In the genomic region with DNA sequence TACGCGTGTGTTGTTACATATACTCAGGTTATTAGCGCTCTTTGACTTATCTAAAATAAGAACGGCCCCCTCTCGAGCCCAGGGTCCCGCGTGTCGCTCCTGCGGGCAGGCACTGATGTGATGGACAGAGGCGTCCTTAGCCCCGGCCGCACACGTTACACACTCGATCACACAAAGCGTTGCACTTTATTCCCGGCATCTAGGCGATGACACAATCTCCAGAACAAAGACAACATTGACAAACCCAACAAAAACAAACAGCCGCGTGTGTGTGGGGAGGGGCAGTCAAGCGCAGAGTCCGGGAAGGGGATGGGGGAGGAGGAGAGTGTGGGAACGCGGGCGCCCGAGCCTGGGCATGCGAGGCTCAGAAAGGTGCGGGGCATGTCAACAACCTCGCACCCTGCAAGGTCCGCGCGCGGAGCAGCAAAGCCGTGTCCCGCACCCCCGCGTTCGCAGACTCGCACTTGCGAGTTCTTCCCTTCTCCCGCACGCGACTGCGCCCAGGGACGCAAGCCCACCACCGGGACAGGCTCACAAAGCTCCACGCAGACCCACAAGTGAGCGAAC, we compare ENCODE assay signal across 1 cellular context.
TF ChIP-seq lines count a peak whose summit lies in the region.

No MANE protein-coding gene starts in this region.

TF ChIP-seq in HEK293, 187 proteins besides CTCF, POLR2A, EP300 and RAD21 (continued from another document and continues in another):
- TF ChIP-seq, protein P1, sequence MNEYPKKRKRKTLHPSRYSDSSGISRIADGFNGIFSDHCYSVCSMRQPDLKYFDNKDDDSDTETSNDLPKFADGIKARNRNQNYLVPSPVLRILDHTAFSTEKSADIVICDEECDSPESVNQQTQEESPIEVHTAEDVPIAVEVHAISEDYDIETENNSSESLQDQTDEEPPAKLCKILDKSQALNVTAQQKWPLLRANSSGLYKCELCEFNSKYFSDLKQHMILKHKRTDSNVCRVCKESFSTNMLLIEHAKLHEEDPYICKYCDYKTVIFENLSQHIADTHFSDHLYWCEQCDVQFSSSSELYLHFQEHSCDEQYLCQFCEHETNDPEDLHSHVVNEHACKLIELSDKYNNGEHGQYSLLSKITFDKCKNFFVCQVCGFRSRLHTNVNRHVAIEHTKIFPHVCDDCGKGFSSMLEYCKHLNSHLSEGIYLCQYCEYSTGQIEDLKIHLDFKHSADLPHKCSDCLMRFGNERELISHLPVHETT (tag by site-specific recombination; IDR thresholded peaks at IDR 0.05), result peak; percentile 81; the same call in 1 of the 2 replicates
- peak; percentile 56 for TF ChIP-seq ZNF76 (tag by site-specific recombination; IDR thresholded peaks at IDR 0.05; ENCODE audit: borderline replicate concordance, low read depth)
- TF ChIP-seq ZXDB (tag by site-specific recombination; IDR thresholded peaks at IDR 0.05), result peak; percentile 55
- TF ChIP-seq, protein P2, sequence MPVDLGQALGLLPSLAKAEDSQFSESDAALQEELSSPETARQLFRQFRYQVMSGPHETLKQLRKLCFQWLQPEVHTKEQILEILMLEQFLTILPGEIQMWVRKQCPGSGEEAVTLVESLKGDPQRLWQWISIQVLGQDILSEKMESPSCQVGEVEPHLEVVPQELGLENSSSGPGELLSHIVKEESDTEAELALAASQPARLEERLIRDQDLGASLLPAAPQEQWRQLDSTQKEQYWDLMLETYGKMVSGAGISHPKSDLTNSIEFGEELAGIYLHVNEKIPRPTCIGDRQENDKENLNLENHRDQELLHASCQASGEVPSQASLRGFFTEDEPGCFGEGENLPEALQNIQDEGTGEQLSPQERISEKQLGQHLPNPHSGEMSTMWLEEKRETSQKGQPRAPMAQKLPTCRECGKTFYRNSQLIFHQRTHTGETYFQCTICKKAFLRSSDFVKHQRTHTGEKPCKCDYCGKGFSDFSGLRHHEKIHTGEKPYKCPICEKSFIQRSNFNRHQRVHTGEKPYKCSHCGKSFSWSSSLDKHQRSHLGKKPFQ (tag by site-specific recombination; IDR thresholded peaks at IDR 0.05), result peak; percentile 73
- TF ChIP-seq, protein P3, sequence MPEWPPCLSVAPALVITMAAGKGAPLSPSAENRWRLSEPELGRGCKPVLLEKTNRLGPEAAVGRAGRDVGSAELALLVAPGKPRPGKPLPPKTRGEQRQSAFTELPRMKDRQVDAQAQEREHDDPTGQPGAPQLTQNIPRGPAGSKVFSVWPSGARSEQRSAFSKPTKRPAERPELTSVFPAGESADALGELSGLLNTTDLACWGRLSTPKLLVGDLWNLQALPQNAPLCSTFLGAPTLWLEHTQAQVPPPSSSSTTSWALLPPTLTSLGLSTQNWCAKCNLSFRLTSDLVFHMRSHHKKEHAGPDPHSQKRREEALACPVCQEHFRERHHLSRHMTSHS (tag by site-specific recombination; IDR thresholded peaks at IDR 0.05), result peak; percentile 77; the same call in 1 of the 2 replicates
- TF ChIP-seq ZNF248 (tag by site-specific recombination; IDR thresholded peaks at IDR 0.05), result no peak
- TF ChIP-seq, protein P4, sequence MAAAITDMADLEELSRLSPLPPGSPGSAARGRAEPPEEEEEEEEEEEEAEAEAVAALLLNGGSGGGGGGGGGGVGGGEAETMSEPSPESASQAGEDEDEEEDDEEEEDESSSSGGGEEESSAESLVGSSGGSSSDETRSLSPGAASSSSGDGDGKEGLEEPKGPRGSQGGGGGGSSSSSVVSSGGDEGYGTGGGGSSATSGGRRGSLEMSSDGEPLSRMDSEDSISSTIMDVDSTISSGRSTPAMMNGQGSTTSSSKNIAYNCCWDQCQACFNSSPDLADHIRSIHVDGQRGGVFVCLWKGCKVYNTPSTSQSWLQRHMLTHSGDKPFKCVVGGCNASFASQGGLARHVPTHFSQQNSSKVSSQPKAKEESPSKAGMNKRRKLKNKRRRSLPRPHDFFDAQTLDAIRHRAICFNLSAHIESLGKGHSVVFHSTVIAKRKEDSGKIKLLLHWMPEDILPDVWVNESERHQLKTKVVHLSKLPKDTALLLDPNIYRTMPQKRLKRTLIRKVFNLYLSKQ (tag by site-specific recombination; IDR thresholded peaks at IDR 0.05; ENCODE audit: borderline replicate concordance), result no peak
- no peak for TF ChIP-seq OSR2 (tag by site-specific recombination; IDR thresholded peaks at IDR 0.05)
- TF ChIP-seq, protein P5, sequence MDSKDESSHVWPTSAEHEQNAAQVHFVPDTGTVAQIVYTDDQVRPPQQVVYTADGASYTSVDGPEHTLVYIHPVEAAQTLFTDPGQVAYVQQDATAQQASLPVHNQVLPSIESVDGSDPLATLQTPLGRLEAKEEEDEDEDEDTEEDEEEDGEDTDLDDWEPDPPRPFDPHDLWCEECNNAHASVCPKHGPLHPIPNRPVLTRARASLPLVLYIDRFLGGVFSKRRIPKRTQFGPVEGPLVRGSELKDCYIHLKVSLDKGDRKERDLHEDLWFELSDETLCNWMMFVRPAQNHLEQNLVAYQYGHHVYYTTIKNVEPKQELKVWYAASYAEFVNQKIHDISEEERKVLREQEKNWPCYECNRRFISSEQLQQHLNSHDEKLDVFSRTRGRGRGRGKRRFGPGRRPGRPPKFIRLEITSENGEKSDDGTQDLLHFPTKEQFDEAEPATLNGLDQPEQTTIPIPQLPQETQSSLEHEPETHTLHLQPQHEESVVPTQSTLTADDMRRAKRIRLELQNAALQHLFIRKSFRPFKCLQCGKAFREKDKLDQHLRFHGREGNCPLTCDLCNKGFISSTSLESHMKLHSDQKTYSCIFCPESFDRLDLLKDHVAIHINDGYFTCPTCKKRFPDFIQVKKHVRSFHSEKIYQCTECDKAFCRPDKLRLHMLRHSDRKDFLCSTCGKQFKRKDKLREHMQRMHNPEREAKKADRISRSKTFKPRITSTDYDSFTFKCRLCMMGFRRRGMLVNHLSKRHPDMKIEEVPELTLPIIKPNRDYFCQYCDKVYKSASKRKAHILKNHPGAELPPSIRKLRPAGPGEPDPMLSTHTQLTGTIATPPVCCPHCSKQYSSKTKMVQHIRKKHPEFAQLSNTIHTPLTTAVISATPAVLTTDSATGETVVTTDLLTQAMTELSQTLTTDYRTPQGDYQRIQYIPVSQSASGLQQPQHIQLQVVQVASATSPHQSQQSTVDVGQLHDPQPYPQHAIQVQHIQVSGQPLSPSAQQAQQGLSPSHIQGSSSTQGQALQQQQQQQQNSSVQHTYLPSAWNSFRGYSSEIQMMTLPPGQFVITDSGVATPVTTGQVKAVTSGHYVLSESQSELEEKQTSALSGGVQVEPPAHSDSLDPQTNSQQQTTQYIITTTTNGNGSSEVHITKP (tag by site-specific recombination; IDR thresholded peaks at IDR 0.05), result peak; percentile 54
- TF ChIP-seq ZNF391 (tag by site-specific recombination; IDR thresholded peaks at IDR 0.05; ENCODE audit: borderline replicate concordance, low read depth), result peak; percentile 43
- TF ChIP-seq GLIS2 (tag by site-specific recombination; IDR thresholded peaks at IDR 0.05), result peak; percentile 57; the same call in 1 of the 2 replicates
- peak; percentile 79 for TF ChIP-seq ZEB2 (tag by site-specific recombination; IDR thresholded peaks at IDR 0.05)
- TF ChIP-seq, protein P6, sequence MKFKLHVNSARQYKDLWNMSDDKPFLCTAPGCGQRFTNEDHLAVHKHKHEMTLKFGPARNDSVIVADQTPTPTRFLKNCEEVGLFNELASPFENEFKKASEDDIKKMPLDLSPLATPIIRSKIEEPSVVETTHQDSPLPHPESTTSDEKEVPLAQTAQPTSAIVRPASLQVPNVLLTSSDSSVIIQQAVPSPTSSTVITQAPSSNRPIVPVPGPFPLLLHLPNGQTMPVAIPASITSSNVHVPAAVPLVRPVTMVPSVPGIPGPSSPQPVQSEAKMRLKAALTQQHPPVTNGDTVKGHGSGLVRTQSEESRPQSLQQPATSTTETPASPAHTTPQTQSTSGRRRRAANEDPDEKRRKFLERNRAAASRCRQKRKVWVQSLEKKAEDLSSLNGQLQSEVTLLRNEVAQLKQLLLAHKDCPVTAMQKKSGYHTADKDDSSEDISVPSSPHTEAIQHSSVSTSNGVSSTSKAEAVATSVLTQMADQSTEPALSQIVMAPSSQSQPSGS (tag by site-specific recombination; IDR thresholded peaks at IDR 0.05; ENCODE audit: low read depth), result peak; percentile 63
- TF ChIP-seq, protein P7, sequence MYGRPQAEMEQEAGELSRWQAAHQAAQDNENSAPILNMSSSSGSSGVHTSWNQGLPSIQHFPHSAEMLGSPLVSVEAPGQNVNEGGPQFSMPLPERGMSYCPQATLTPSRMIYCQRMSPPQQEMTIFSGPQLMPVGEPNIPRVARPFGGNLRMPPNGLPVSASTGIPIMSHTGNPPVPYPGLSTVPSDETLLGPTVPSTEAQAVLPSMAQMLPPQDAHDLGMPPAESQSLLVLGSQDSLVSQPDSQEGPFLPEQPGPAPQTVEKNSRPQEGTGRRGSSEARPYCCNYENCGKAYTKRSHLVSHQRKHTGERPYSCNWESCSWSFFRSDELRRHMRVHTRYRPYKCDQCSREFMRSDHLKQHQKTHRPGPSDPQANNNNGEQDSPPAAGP (tag by site-specific recombination; IDR thresholded peaks at IDR 0.05), result peak; percentile 98
- TF ChIP-seq, protein P8, sequence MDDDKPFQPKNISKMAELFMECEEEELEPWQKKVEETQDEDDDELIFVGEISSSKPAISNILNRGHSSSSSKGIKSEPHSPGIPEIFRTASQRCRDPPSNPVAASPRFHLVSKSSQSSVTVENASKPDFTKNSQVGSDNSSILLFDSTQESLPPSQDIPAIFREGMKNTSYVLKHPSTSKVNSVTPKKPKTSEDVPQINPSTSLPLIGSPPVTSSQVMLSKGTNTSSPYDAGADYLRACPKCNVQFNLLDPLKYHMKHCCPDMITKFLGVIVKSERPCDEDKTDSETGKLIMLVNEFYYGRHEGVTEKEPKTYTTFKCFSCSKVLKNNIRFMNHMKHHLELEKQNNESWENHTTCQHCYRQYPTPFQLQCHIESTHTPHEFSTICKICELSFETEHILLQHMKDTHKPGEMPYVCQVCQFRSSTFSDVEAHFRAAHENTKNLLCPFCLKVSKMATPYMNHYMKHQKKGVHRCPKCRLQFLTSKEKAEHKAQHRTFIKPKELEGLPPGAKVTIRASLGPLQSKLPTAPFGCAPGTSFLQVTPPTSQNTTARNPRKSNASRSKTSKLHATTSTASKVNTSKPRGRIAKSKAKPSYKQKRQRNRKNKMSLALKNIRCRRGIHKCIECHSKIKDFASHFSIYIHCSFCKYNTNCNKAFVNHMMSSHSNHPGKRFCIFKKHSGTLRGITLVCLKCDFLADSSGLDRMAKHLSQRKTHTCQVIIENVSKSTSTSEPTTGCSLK (tag by site-specific recombination; IDR thresholded peaks at IDR 0.05), result no peak
- TF ChIP-seq ZNF521 (tag by site-specific recombination; IDR thresholded peaks at IDR 0.05), result no peak
- 0 out of 2 replicates have a peak, but pooled peaks have one; percentile 57 for TF ChIP-seq ZBTB7A (tag by site-specific recombination; IDR thresholded peaks at IDR 0.05; ENCODE audit: low read depth)
- TF ChIP-seq, protein P9, sequence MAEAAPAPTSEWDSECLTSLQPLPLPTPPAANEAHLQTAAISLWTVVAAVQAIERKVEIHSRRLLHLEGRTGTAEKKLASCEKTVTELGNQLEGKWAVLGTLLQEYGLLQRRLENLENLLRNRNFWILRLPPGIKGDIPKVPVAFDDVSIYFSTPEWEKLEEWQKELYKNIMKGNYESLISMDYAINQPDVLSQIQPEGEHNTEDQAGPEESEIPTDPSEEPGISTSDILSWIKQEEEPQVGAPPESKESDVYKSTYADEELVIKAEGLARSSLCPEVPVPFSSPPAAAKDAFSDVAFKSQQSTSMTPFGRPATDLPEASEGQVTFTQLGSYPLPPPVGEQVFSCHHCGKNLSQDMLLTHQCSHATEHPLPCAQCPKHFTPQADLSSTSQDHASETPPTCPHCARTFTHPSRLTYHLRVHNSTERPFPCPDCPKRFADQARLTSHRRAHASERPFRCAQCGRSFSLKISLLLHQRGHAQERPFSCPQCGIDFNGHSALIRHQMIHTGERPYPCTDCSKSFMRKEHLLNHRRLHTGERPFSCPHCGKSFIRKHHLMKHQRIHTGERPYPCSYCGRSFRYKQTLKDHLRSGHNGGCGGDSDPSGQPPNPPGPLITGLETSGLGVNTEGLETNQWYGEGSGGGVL (tag by site-specific recombination; IDR thresholded peaks at IDR 0.05), result peak; percentile 83
- peak; percentile 86 for TF ChIP-seq ZNF366 (tag by site-specific recombination; conservative IDR thresholded peaks at IDR 0.05)
- TF ChIP-seq, protein P10, sequence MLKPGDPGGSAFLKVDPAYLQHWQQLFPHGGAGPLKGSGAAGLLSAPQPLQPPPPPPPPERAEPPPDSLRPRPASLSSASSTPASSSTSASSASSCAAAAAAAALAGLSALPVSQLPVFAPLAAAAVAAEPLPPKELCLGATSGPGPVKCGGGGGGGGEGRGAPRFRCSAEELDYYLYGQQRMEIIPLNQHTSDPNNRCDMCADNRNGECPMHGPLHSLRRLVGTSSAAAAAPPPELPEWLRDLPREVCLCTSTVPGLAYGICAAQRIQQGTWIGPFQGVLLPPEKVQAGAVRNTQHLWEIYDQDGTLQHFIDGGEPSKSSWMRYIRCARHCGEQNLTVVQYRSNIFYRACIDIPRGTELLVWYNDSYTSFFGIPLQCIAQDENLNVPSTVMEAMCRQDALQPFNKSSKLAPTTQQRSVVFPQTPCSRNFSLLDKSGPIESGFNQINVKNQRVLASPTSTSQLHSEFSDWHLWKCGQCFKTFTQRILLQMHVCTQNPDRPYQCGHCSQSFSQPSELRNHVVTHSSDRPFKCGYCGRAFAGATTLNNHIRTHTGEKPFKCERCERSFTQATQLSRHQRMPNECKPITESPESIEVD (tag by site-specific recombination; IDR thresholded peaks at IDR 0.05), result 0 out of 2 replicates have a peak, but pooled peaks have one; percentile 23
- no peak for TF ChIP-seq ZNF140 (tag by site-specific recombination; IDR thresholded peaks at IDR 0.05)
- TF ChIP-seq ZNF354C (tag by site-specific recombination; IDR thresholded peaks at IDR 0.05; ENCODE audit: borderline replicate concordance, low read depth), result no peak
- TF ChIP-seq ZNF843 (tag by site-specific recombination; IDR thresholded peaks at IDR 0.05), result peak; percentile 87
- no peak for TF ChIP-seq BCL11B (tag by site-specific recombination; IDR thresholded peaks at IDR 0.05; ENCODE audit: low read depth)
- 0 out of 2 replicates have a peak, but pooled peaks have one; percentile 22 for TF ChIP-seq ZNF266 (tag by site-specific recombination; IDR thresholded peaks at IDR 0.05; ENCODE audit: low read depth)
- TF ChIP-seq ZNF610 (tag by site-specific recombination; IDR thresholded peaks at IDR 0.05; ENCODE audit: borderline replicate concordance), result peak; percentile 31; the same call in 1 of the 2 replicates
- TF ChIP-seq KLF9 (tag by site-specific recombination; IDR thresholded peaks at IDR 0.05; ENCODE audit: low read depth), result peak; percentile 71
- TF ChIP-seq ZBTB1 (tag by site-specific recombination; IDR thresholded peaks at IDR 0.05), result peak; percentile 95
- 0 out of 2 replicates have a peak, but pooled peaks have one; percentile 13 for TF ChIP-seq TCF7L2 (IDR thresholded peaks at IDR 0.05; ENCODE audit: borderline replicate concordance, low read depth, low read length)
- TF ChIP-seq, protein P11, sequence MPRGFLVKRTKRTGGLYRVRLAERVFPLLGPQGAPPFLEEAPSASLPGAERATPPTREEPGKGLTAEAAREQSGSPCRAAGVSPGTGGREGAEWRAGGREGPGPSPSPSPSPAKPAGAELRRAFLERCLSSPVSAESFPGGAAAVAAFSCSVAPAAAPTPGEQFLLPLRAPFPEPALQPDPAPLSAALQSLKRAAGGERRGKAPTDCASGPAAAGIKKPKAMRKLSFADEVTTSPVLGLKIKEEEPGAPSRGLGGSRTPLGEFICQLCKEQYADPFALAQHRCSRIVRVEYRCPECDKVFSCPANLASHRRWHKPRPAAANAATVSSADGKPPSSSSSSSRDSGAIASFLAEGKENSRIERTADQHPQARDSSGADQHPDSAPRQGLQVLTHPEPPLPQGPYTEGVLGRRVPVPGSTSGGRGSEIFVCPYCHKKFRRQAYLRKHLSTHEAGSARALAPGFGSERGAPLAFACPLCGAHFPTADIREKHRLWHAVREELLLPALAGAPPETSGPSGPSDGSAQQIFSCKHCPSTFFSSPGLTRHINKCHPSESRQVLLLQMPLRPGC (tag by site-specific recombination; IDR thresholded peaks at IDR 0.05), result peak; percentile 91
- peak; percentile 42; the same call in 1 of the 2 replicates for TF ChIP-seq OVOL3 (tag by site-specific recombination; IDR thresholded peaks at IDR 0.05)
